ENCODE assay signal across 8 cellular contexts in genomic region chr15:85865070-85865684, GRCh38.
DNase-seq lines count a peak whose midpoint lies in the region; TF ChIP-seq lines count a peak whose summit lies in the region.

No MANE protein-coding gene starts in this region.

- no peaks in the 10 kb centered on the region for H3K79me2 ChIP-seq in smooth muscle cell (ENCODE audit: low read depth)

- peak; percentile 71 for TF ChIP-seq CTCF in cardiac muscle cell (IDR thresholded peaks at IDR 0.05; ENCODE audit: low read depth, low read length)
- peak; percentile 87 for TF ChIP-seq CTCF in smooth muscle cell (IDR thresholded peaks at IDR 0.05; ENCODE audit: borderline replicate concordance, insufficient read depth, poor library complexity, severe bottlenecking)

- H3K9ac ChIP-seq in smooth muscle cell (ENCODE audit: low read depth) = no peak overlapping the region

- 10% methylated on average over 6 of the region's 6 CpGs for WGBS in smooth muscle cell (ENCODE audit: low lambda C conversion rate)

- H3K4me2 ChIP-seq in smooth muscle cell = no peak overlapping the region

- H3K36me3 ChIP-seq in cardiac muscle cell = no peaks in the 10 kb centered on the region
- no peaks in the 10 kb centered on the region for H3K36me3 ChIP-seq in smooth muscle cell (ENCODE audit: low read depth)

- peak; percentile 4 for DNase-seq in NK-92 treated with Interleukin-12 subunit alpha and Interleukin-12 subunit beta, amount 100 ng/mL, for 24 hours (lab: John Stamatoyannopoulos, UW)
- no peak for DNase-seq in NK-92 (lab: John Stamatoyannopoulos, UW; ENCODE audit: unreplicated experiment)
- peak; percentile 58 for DNase-seq in HPDE6-E6E7 (ENCODE audit: extremely low spot score)
- DNase-seq in SW480 (ENCODE audit: low spot score) = peak; percentile 56
- DNase-seq in cardiac muscle cell (ENCODE audit: low read depth in 1 of 2, low spot score in 1 of 2) = peak; percentile 66 to 73
- no peak for DNase-seq in smooth muscle cell (lab: John Stamatoyannopoulos, UW; ENCODE audit: unreplicated experiment)
- no peak for DNase-seq in activated CD4-positive, CD25-positive, alpha-beta regulatory T cell treated with anti-CD3 and anti-CD28 coated beads, Interleukin-2, amount 50 U/mL, for 72 hours
- no peak for DNase-seq in NCI-H187 treated with DMSO at 0.1 percent for 48 hours (lab: John Stamatoyannopoulos, UW)

- H3K4me1 ChIP-seq in cardiac muscle cell (ENCODE audit: low read depth) (no peaks in the 10 kb centered on the region), smooth muscle cell (ENCODE audit: low read depth) (no peaks in the 10 kb centered on the region)

- H3K27me3 ChIP-seq in cardiac muscle cell = no peaks in the 10 kb centered on the region
- no peaks in the 10 kb centered on the region for H3K27me3 ChIP-seq in smooth muscle cell (ENCODE audit: low read depth)

- H3F3A ChIP-seq in smooth muscle cell (ENCODE audit: low read depth) = no peaks in the 10 kb centered on the region

- no peak overlapping the region for H3K4me3 ChIP-seq in cardiac muscle cell
- no peak overlapping the region for H3K4me3 ChIP-seq in smooth muscle cell

- no peaks in the 10 kb centered on the region for H4K20me1 ChIP-seq in smooth muscle cell (ENCODE audit: low read depth)

- H3K27ac ChIP-seq in cardiac muscle cell (no peak overlapping the region), smooth muscle cell (ENCODE audit: low read depth) (no peak overlapping the region)

- H3K9me3 ChIP-seq in cardiac muscle cell (ENCODE audit: low read depth) (no peaks in the 10 kb centered on the region), smooth muscle cell (replicated peaks; ENCODE audit: low read depth) (no peaks in the 10 kb centered on the region)

- H2AFZ ChIP-seq in smooth muscle cell (ENCODE audit: low read depth) = peak overlapping the region; percentile 7

Comparison
In these comparisons a context has a peak if more than half of its experiments do, and no peak if none do; other contexts are left out.
1. DNase-seq: peak in NK-92 treated with Interleukin-12 subunit alpha and Interleukin-12 subunit beta, amount 100 ng/mL, for 24 hours (single experiment), HPDE6-E6E7 (single experiment), SW480 (single experiment) and cardiac muscle cell (2 of 2); none in NK-92 (single experiment), smooth muscle cell (single experiment), activated CD4-positive, CD25-positive, alpha-beta regulatory T cell treated with anti-CD3 and anti-CD28 coated beads, Interleukin-2, amount 50 U/mL, for 72 hours (single experiment) and NCI-H187 treated with DMSO at 0.1 percent for 48 hours (single experiment).